ENCODE assay signal across 28 cellular contexts in genomic region chr11:64826062-64826461, GRCh38.
"Had no signal": no experiment of that assay in that cellular context is flagged by ENCODE, and none has a peak within 500 bp of the region (broad histone marks: within the 10 kb centered on the region; RNA-seq: fewer than 3 reads in every experiment).

No MANE protein-coding gene starts in this region.

- H3K4me2 ChIP-seq: hepatocyte had no signal

- H3K4me3 Mint-ChIP-seq: naive thymus-derived CD8-positive, alpha-beta T cell; nephron; neural crest cell; stimulated activated memory B cell treated with anti-CD40 and anti-IgM and Interleukin-4, amounts not matched to agents 10 μg/mL and 1 μg/mL and 100 μg/mL, for 72 hours; stimulated activated naive CD8-positive, alpha-beta T cell treated with anti-CD3 and anti-CD28 coated beads, Interleukin-15, amount 100 ng/mL, for 72 hours; type B pancreatic cell had no signal

- H2AFZ ChIP-seq: hepatocyte had no signal

- H3K4me1 Mint-ChIP-seq: naive thymus-derived CD8-positive, alpha-beta T cell; nephron; stimulated activated memory B cell treated with anti-CD40 and anti-IgM and Interleukin-4, amounts not matched to agents 10 μg/mL and 1 μg/mL and 100 μg/mL, for 72 hours; stimulated activated naive CD8-positive, alpha-beta T cell treated with anti-CD3 and anti-CD28 coated beads, Interleukin-15, amount 100 ng/mL, for 72 hours had no signal

- H3K36me3 ChIP-seq: prostate gland, sigmoid colon, tibial nerve, uterus had no signal

- H3K27ac Mint-ChIP-seq: naive thymus-derived CD8-positive, alpha-beta T cell; nephron; stimulated activated memory B cell treated with anti-CD40 and anti-IgM and Interleukin-4, amounts not matched to agents 10 μg/mL and 1 μg/mL and 100 μg/mL, for 72 hours; type B pancreatic cell had no signal

- H3K4me3 ChIP-seq: hepatocyte, lower lobe of right lung, pancreas, prostate gland, sigmoid colon, spleen, tibial nerve, uterus had no signal

- H3K79me2 ChIP-seq: hepatocyte had no signal

- H3K27ac ChIP-seq: hepatocyte, lower lobe of right lung, pancreas, prostate gland, sigmoid colon, spleen, tibial nerve, uterus had no signal

- H3K27me3 ChIP-seq: hepatocyte, pancreas, sigmoid colon, spleen, tibial nerve, uterus had no signal

- FAIRE-seq: keratinocyte, pancreas, small intestine had no signal

- H3K27me3 Mint-ChIP-seq: naive thymus-derived CD8-positive, alpha-beta T cell; stimulated activated memory B cell treated with anti-CD40 and anti-IgM and Interleukin-4, amounts not matched to agents 10 μg/mL and 1 μg/mL and 100 μg/mL, for 72 hours; stimulated activated naive CD8-positive, alpha-beta T cell treated with anti-CD3 and anti-CD28 coated beads, Interleukin-15, amount 100 ng/mL, for 72 hours; type B pancreatic cell had no signal

- H3K9me3 ChIP-seq: lower lobe of right lung, pancreas, prostate gland, sigmoid colon, spleen, tibial nerve, uterus had no signal

- DNase-seq: kidney glomerular epithelial cell; left cardiac atrium; lower lobe of right lung; mammary epithelial cell; mesenchymal stem cell; naive thymus-derived CD8-positive, alpha-beta T cell; pancreas; posterior cingulate gyrus; retina; right cardiac atrium; sigmoid colon; small intestine; spleen; stimulated activated CD4-positive, alpha-beta T cell treated with anti-CD3 and anti-CD28 coated beads, Interleukin-2, amount 100 ng/mL, for 48 hours; stimulated activated CD4-positive, alpha-beta T cell treated with anti-CD3 and anti-CD28 coated beads, Interleukin-4, amount 100 ng/mL, for 4 hours; stimulated activated CD8-positive, alpha-beta memory T cell treated with anti-CD3 and anti-CD28 coated beads, Interleukin-4, amount 100 ng/mL, for 48 hours; stimulated activated naive CD4-positive, alpha-beta T cell treated with Interleukin-2 at 50 U/mL for 16 hours; stimulated activated naive CD8-positive, alpha-beta T cell treated with anti-CD3 and anti-CD28 coated beads, Interleukin-15, amount 100 ng/mL, for 72 hours; uterus had no signal

- H3K9me3 Mint-ChIP-seq: naive thymus-derived CD8-positive, alpha-beta T cell; nephron; neural crest cell; stimulated activated memory B cell treated with anti-CD40 and anti-IgM and Interleukin-4, amounts not matched to agents 10 μg/mL and 1 μg/mL and 100 μg/mL, for 72 hours; stimulated activated naive CD8-positive, alpha-beta T cell treated with anti-CD3 and anti-CD28 coated beads, Interleukin-15, amount 100 ng/mL, for 72 hours; type B pancreatic cell had no signal

- ATAC-seq: left cardiac atrium; left lobe of liver; lower lobe of right lung; naive thymus-derived CD8-positive, alpha-beta T cell; right cardiac atrium; stimulated activated memory B cell treated with anti-CD40 and anti-IgM and Interleukin-4, amounts not matched to agents 10 μg/mL and 1 μg/mL and 100 μg/mL, for 72 hours; stimulated activated naive CD8-positive, alpha-beta T cell treated with anti-CD3 and anti-CD28 coated beads, Interleukin-15, amount 100 ng/mL, for 72 hours had no signal

- H3K4me1 ChIP-seq: lower lobe of right lung, pancreas, prostate gland, sigmoid colon, spleen, tibial nerve, uterus had no signal
